ENCODE assay signal across 8 cellular contexts in the genomic region with DNA sequence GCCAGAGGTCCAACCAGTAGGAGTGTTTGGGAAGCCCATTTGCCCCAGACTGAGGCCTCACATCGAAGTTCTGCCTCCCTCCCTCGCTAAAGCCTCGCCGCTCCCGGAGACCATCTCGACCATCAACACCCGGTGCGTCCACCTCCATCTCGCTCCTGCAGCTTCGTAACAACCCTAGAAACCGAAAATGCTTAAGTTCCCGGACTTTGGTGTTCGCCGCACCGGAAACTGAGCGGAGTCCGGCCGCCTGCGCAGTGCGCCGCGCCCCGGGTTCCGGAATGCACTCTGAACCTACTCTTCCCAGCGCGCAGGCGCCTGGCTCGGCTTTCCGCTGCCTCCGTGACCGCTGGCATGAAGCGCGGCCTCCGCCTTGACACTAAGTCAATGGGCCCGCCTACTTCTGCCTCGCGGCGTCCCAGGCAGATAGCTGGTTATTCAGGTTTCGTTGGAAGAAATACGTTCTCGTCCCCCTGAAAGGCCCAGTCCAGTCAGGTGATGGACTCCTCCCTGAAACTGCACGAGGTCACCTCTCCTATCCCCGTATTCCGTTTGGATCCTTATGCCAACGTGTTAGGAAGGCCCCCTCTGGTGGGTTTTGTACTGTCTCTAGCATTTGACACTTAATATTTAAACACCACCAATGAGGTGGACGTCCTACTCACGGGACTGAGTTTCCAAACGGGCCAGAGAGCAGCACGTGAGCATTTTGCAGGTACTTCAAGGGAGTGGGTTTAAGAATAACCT. TPM values are rescaled to one million over a fixed set of nuclear protein-coding genes. Genes with fewer than 3 reads are reported as not detected.
A peak's percentile ranks its signal among the peaks of the same experiment; 100 is the strongest.
DNase-seq lines count a peak whose midpoint lies in the region; ATAC-seq and TF ChIP-seq lines count a peak whose summit lies in the region.

No MANE protein-coding gene starts in this region.

- H3K23ac ChIP-seq in neuronal stem cell (ENCODE audit: low read depth, low read length, poor library complexity), result peak overlapping the region; percentile 17

- H2AK5ac ChIP-seq in neuronal stem cell (ENCODE audit: low read depth, low read length), result no peak overlapping the region

- H3K79me2 ChIP-seq in DND-41 (ENCODE audit: insufficient read depth, low read length), result peaks cover 23% of the 10 kb centered on the region

- no peak overlapping the region for H3K14ac ChIP-seq in neuronal stem cell (ENCODE audit: low read length)

- no peak overlapping the region for H3K4ac ChIP-seq in neuronal stem cell (ENCODE audit: low read length)

- no peak overlapping the region for H2BK15ac ChIP-seq in neuronal stem cell (ENCODE audit: low read length)

- H3K27ac ChIP-seq in DND-41 (ENCODE audit: low read length) (peak overlapping the region; percentile 92), KOPT-K1 (ENCODE audit: low read depth, low read length, poor library complexity, severe bottlenecking) (peak overlapping the region; percentile 77), neuronal stem cell (replicated peaks; ENCODE audit: low read length) (peak overlapping the region; percentile 73), temporal lobe (ENCODE audit: low read depth, low read length) (peak overlapping the region; percentile 66)

- no peak overlapping the region for H4K8ac ChIP-seq in neuronal stem cell (ENCODE audit: low read depth, low read length)

- H3K4me2 ChIP-seq in DND-41 (ENCODE audit: insufficient read depth, low read length), result peak overlapping the region; percentile 95
- H3K4me2 ChIP-seq in neuronal stem cell (ENCODE audit: insufficient read depth, low read length, poor library complexity, severe bottlenecking), result peak overlapping the region; percentile 81

- DNase-seq in DND-41 (peak; percentile 91), fibroblast of the conjunctiva (ENCODE audit: low read depth) (peak; percentile 86), neuronal stem cell (ENCODE audit: low spot score) (peak; percentile 76), NCI-H1930 (lab: John Stamatoyannopoulos, UW) (no peak)
- DNase-seq in activated T-cell treated with anti-CD3 and anti-CD28 coated beads, Interleukin-2, amount 50 U/mL, for 48 hours, result peak; percentile 93 to 95

- no peak overlapping the region for H2BK120ac ChIP-seq in neuronal stem cell (ENCODE audit: low read depth, low read length)

- H3K27me3 ChIP-seq in DND-41 (ENCODE audit: insufficient read depth, low read length, poor library complexity) (no peaks in the 10 kb centered on the region), neuronal stem cell (ENCODE audit: control insufficient read depth in 3 of 3, insufficient read depth in 3 of 3, low read depth in 1 of 3, low read length in 3 of 3) (no peaks in the 10 kb centered on the region)

- no CpG with 5 or more reads among the region's 49 CpGs for WGBS in neuronal stem cell (ENCODE audit: extremely low coverage in 2 of 2, insufficient read length in 2 of 2, insufficient replicate concordance in 1 of 2), 2 donors

- peaks cover 32% of the 10 kb centered on the region for H3K4me1 ChIP-seq in DND-41 (ENCODE audit: insufficient read depth, low read length)
- peaks cover 0 to 9% of the 10 kb centered on the region in 2 donors for H3K4me1 ChIP-seq in neuronal stem cell (ENCODE audit: control insufficient read depth in 2 of 2, insufficient read depth in 1 of 2, low read depth in 1 of 2, low read length in 2 of 2)

- no peaks in the 10 kb centered on the region for H3K9me3 ChIP-seq in DND-41 (ENCODE audit: insufficient read depth, low read length, severe bottlenecking)
- H3K9me3 ChIP-seq in KOPT-K1 (ENCODE audit: insufficient read depth, low read length, poor library complexity, severe bottlenecking), result no peaks in the 10 kb centered on the region
- peaks cover 0 to 8% of the 10 kb centered on the region in 2 donors for H3K9me3 ChIP-seq in neuronal stem cell (replicated peaks in 1 of 2; ENCODE audit: control insufficient read depth in 2 of 2, insufficient read depth in 1 of 2, low read depth in 1 of 2, low read length in 2 of 2)

- no peaks in the 10 kb centered on the region for H4K20me1 ChIP-seq in DND-41 (ENCODE audit: insufficient read depth, low read length)

- H3K9ac ChIP-seq in DND-41 (ENCODE audit: low read depth, low read length) (peak overlapping the region; percentile 88), neuronal stem cell (ENCODE audit: low read depth, low read length, poor library complexity) (peak overlapping the region; percentile 91)

- H2BK5ac ChIP-seq in neuronal stem cell (ENCODE audit: low read length), result no peak overlapping the region

- peaks cover 10% of the 10 kb centered on the region for H3K36me3 ChIP-seq in DND-41 (ENCODE audit: insufficient read depth, low read length)
- peaks cover 30% of the 10 kb centered on the region for H3K36me3 ChIP-seq in KOPT-K1 (ENCODE audit: insufficient read depth, low read length)
- H3K36me3 ChIP-seq in neuronal stem cell (replicated peaks in 1 of 2; ENCODE audit: control insufficient read depth in 2 of 2, insufficient read depth in 2 of 2, low read length in 2 of 2), result peaks cover 2 to 24% of the 10 kb centered on the region in 2 donors

- H3K4me3 ChIP-seq in DND-41 (ENCODE audit: low read depth in 1 of 2, low read length in 2 of 2) (peak overlapping the region; percentile 57 to 96), neuronal stem cell (ENCODE audit: low read length in 2 of 2) (peak overlapping the region; percentile 54 to 95)

- peak overlapping the region; percentile 65 for H3K18ac ChIP-seq in neuronal stem cell (ENCODE audit: low read length)

- H2AFZ ChIP-seq in DND-41 (ENCODE audit: low read depth, low read length), result peak overlapping the region; percentile 100
- H2AFZ ChIP-seq in neuronal stem cell (ENCODE audit: low read length), result peak overlapping the region; percentile 85

- H3K79me1 ChIP-seq in neuronal stem cell (ENCODE audit: low read depth, low read length), result peaks cover 6% of the 10 kb centered on the region

- TF ChIP-seq CTCF in DND-41 (IDR thresholded peaks at IDR 0.05; ENCODE audit: borderline replicate concordance, extremely low read depth, low read length, poor library complexity, severe bottlenecking), result peak; percentile 20

- no peak overlapping the region for H2BK12ac ChIP-seq in neuronal stem cell (ENCODE audit: low read length)

- ATAC-seq in DND-41 (ENCODE audit: insufficient read depth, low read depth), result peak; percentile 99
- ATAC-seq in GM21723 (IDR thresholded peaks at IDR 0.05; ENCODE audit: unreplicated experiment), result peak; percentile 96

- no peak overlapping the region for H4K91ac ChIP-seq in neuronal stem cell (ENCODE audit: low read depth, low read length, poor library complexity)

RNA-seq across cellular contexts. Expression of gene FABP2, which starts 21.4 kb away (rescaled TPM):
- polyA plus RNA-seq in neuronal stem cell (2013, experiment 1 of 2), result not detected
- polyA plus RNA-seq in neuronal stem cell (2013, experiment 2 of 2), result not detected
- not detected for total RNA-seq in temporal lobe

Comparison
In these comparisons a context has a peak if more than half of its experiments do, and no peak if none do; other contexts are left out.
1. DNase-seq: peak in DND-41 (single experiment), activated T-cell treated with anti-CD3 and anti-CD28 coated beads, Interleukin-2, amount 50 U/mL, for 48 hours (2 of 2), fibroblast of the conjunctiva (single experiment) and neuronal stem cell (single experiment); none in NCI-H1930 (0 of 2).
2. Peak in every context shown above with its lines, with median percentiles within 50 percentile points of each other: H3K27ac ChIP-seq.